In genomic region chr5:139657363-139658321, GRCh38 we compare ENCODE assay signal across 7 cellular contexts. TPM values are rescaled to one million over a fixed set of nuclear protein-coding genes. Genes with fewer than 3 reads are reported as not detected.
A peak's percentile ranks its signal among the peaks of the same experiment; 100 is the strongest.
DNase-seq lines count a peak whose midpoint lies in the region; ATAC-seq, FAIRE-seq and TF ChIP-seq lines count a peak whose summit lies in the region.

No MANE protein-coding gene starts in this region.

- peak overlapping the region; percentile 93 for H2AK9ac ChIP-seq in IMR-90 (replicated peaks; ENCODE audit: low read depth, low read length, poor library complexity)

- H3K27ac ChIP-seq in IMR-90 (ENCODE audit: insufficient read depth, low read length) (peak overlapping the region; percentile 95), ascending aorta (peak overlapping the region; percentile 96), lung (ENCODE audit: low read depth in 1 of 2, low read length in 1 of 2) (peak overlapping the region; percentile 87 to 88), tibial artery (peak overlapping the region; percentile 88 to 94), H9 (ENCODE audit: insufficient read length, low read depth, low read length) (no peak overlapping the region)

- no peak overlapping the region for H2BK12ac ChIP-seq in H9 (ENCODE audit: insufficient read length, low read depth, low read length)

- H3K9ac ChIP-seq in IMR-90 (ENCODE audit: low read depth, low read length), result no peak overlapping the region
- H3K9ac ChIP-seq in H9 (ENCODE audit: extremely low read depth, insufficient read length, low read length), result no peak overlapping the region

- no peaks in the 10 kb centered on the region for H3K27me3 ChIP-seq in IMR-90 (ENCODE audit: control insufficient read depth, insufficient read depth, low read length)
- H3K27me3 ChIP-seq in ascending aorta, result no peaks in the 10 kb centered on the region
- H3K27me3 ChIP-seq in lung (ENCODE audit: control insufficient read depth, insufficient read depth), result no peaks in the 10 kb centered on the region
- H3K27me3 ChIP-seq in tibial artery, result no peaks in the 10 kb centered on the region
- H3K27me3 ChIP-seq in H9 (ENCODE audit: insufficient read depth, low read length), result no peaks in the 10 kb centered on the region

- POLR2A ChIA-PET in IMR-90 (lab: Charles Lee; ENCODE audit: unreplicated experiment), result no interaction called here

- H4K20me1 ChIP-seq in IMR-90 (ENCODE audit: insufficient read depth, low read length) (peaks cover 8% of the 10 kb centered on the region; the same call in 1 of the 2 replicates), H9 (ENCODE audit: control insufficient read depth, insufficient read depth, insufficient read length) (peaks cover 9% of the 10 kb centered on the region)

- H2AFZ ChIP-seq in IMR-90 (replicated peaks; ENCODE audit: low read length, poor library complexity) (peak overlapping the region; percentile 68), H9 (ENCODE audit: low read length) (no peak overlapping the region)

- H3K9me1 ChIP-seq in IMR-90 (ENCODE audit: insufficient read depth, low read length), result peaks cover 51% of the 10 kb centered on the region

- peak overlapping the region; percentile 95 for H4K91ac ChIP-seq in IMR-90 (ENCODE audit: insufficient read depth, low read depth, low read length)
- no peak overlapping the region for H4K91ac ChIP-seq in H9 (ENCODE audit: insufficient read length, low read depth, low read length)

- H2BK15ac ChIP-seq in IMR-90 (ENCODE audit: low read depth, low read length) (peak overlapping the region; percentile 92; the same call in 2 of the 3 replicates), H9 (ENCODE audit: low read depth, low read length) (no peak overlapping the region)

- CTCF ChIA-PET in IMR-90 (lab: Yijun Ruan, JAX), result no interaction called here

- no peak for TF ChIP-seq POLR2A in IMR-90 (IDR thresholded peaks at IDR 0.05; ENCODE audit: low read depth, low read length)

- peak overlapping the region; percentile 15 to 91; a peak in 3 of 4 replicates for H4K8ac ChIP-seq in IMR-90 (ENCODE audit: low read depth in 2 of 2, low read length in 2 of 2)
- no peak overlapping the region for H4K8ac ChIP-seq in H9 (replicated peaks; ENCODE audit: insufficient read length, low read depth, low read length)

- H2BK20ac ChIP-seq in IMR-90 (ENCODE audit: low read depth, low read length) (peak overlapping the region; percentile 93), H9 (ENCODE audit: low read depth, low read length, poor library complexity, severe bottlenecking) (no peak overlapping the region)

- H2AK5ac ChIP-seq in IMR-90 (ENCODE audit: low read depth, low read length), result peak overlapping the region; percentile 96
- H2AK5ac ChIP-seq in H9 (ENCODE audit: insufficient read length, low read length), result no peak overlapping the region

- H3K23me2 ChIP-seq in H9 (ENCODE audit: insufficient read length, low read depth, low read length, poor library complexity, severe bottlenecking), result peaks cover 4% of the 10 kb centered on the region

- in situ Hi-C loops in IMR-90 (cut with MboI; ENCODE audit: low sequenced_read_pairs) (no loop called here), GM13977 (cut with MboI; ENCODE audit: low pct_unique_long_range_greater_than_20kb, low sequenced_read_pairs, unreplicated experiment) (no loop called here)

- peak overlapping the region; percentile 87 for H3K14ac ChIP-seq in IMR-90 (replicated peaks; ENCODE audit: low read depth, low read length)
- H3K14ac ChIP-seq in H9 (ENCODE audit: insufficient read depth, low read length), result no peak overlapping the region

- H3K36me3 ChIP-seq in IMR-90 (ENCODE audit: control insufficient read depth, insufficient read depth, low read length) (no peaks in the 10 kb centered on the region), ascending aorta (no peaks in the 10 kb centered on the region), lung (ENCODE audit: control insufficient read depth in 2 of 2, insufficient read depth in 2 of 2, low read length in 2 of 2) (no peaks in the 10 kb centered on the region), tibial artery (no peaks in the 10 kb centered on the region)

- H3K18ac ChIP-seq in IMR-90 (ENCODE audit: low read depth, low read length) (peak overlapping the region; percentile 58), H9 (ENCODE audit: insufficient read length, low read depth, low read length) (no peak overlapping the region)

- DNase-seq in IMR-90, result no peak
- no peak for DNase-seq in ascending aorta (ENCODE audit: low spot score in 2 of 2)
- no peak for DNase-seq in lung (ENCODE audit: low spot score)
- no peak for DNase-seq in tibial artery
- no peak for DNase-seq in GM13977 (ENCODE audit: low spot score)
- no peak for DNase-seq in H9
- no peak for DNase-seq in D721Med (ENCODE audit: insufficient read length, low spot score)

- H3K4me1 ChIP-seq in IMR-90 (ENCODE audit: control insufficient read depth, insufficient read depth, low read length) (peaks cover 76% of the 10 kb centered on the region), ascending aorta (peaks cover 70 to 87% of the 10 kb centered on the region in 2 donors), lung (ENCODE audit: control insufficient read depth in 2 of 2, insufficient read depth in 2 of 2, low read length in 2 of 2) (peaks cover 32 to 70% of the 10 kb centered on the region in 2 donors), tibial artery (peaks cover 11 to 100% (median 96%) of the 10 kb centered on the region in 4 donors), H9 (ENCODE audit: insufficient read depth, low read length) (peaks cover 42% of the 10 kb centered on the region)

- no peak for ATAC-seq in IMR-90 (ENCODE audit: low read depth)
- no peak for ATAC-seq in lung (ENCODE audit: insufficient read depth, low FRiP score)

- dilution Hi-C loops in IMR-90 (cut with HindIII; ENCODE audit: low sequenced_read_pairs, unreplicated experiment), result no loop called here

- no peaks in the 10 kb centered on the region for H3K27me3 Mint-ChIP-seq in H9 (ENCODE audit: low read depth)

- H3K79me2 ChIP-seq in H9 (ENCODE audit: insufficient read depth, low read length), result peaks cover 73% of the 10 kb centered on the region; the same call in 1 of the 2 replicates

- H3K9me3 ChIP-seq in IMR-90 (ENCODE audit: control insufficient read depth, insufficient read depth, low read length) (no peaks in the 10 kb centered on the region), ascending aorta (no peaks in the 10 kb centered on the region), lung (ENCODE audit: control insufficient read depth in 2 of 2, insufficient read depth in 1 of 2, low read length in 1 of 2) (no peaks in the 10 kb centered on the region), tibial artery (no peaks in the 10 kb centered on the region), H9 (ENCODE audit: control insufficient read depth, low read depth, low read length) (no peaks in the 10 kb centered on the region)

- H2BK120ac ChIP-seq in IMR-90 (ENCODE audit: low read depth, low read length) (peak overlapping the region; percentile 78), H9 (ENCODE audit: low read depth, low read length, poor library complexity, severe bottlenecking) (no peak overlapping the region)

- peak overlapping the region; percentile 38; the same call in 1 of the 2 replicates for H3K56ac ChIP-seq in IMR-90 (ENCODE audit: extremely low read depth, insufficient read depth, low read length)
- no peak overlapping the region for H3K56ac ChIP-seq in H9 (ENCODE audit: insufficient read length, low read depth, low read length)

- H3K4me3 ChIP-seq in IMR-90 (ENCODE audit: insufficient read depth, low read depth, low read length) (no peak overlapping the region), ascending aorta (peak overlapping the region in 1 of 2 donors; percentile 25), lung (no peak overlapping the region), tibial artery (no peak overlapping the region)

- BruUV-seq in IMR-90 (replicated peaks; lab: Mats Ljungman, UMichigan), result no TSS peak

- H3K79me1 ChIP-seq in IMR-90 (ENCODE audit: low read depth in 1 of 2, low read length in 2 of 2) (peaks cover 39 to 90% of the 10 kb centered on the region in 2 experiments), H9 (ENCODE audit: insufficient read depth, low read depth, low read length, poor library complexity, severe bottlenecking) (peaks cover 23% of the 10 kb centered on the region)

- no peak for FAIRE-seq in D721Med (lab: Jason Lieb, UNC)

- TF ChIP-seq RAD21 in IMR-90 (IDR thresholded peaks at IDR 0.05; ENCODE audit: low read length), result no peak

- peak overlapping the region in 1 of 3 experiments; percentile 56; a peak in 4 of 7 replicates for H3K27ac Mint-ChIP-seq in H9

- H3K4ac ChIP-seq in IMR-90 (ENCODE audit: low read depth, low read length) (peak overlapping the region; percentile 90), H9 (ENCODE audit: low read depth, low read length) (no peak overlapping the region)

- H3K36me3 Mint-ChIP-seq in H9 (ENCODE audit: insufficient read depth in 1 of 3, low read depth in 3 of 3), result peaks cover 0 to 10% (median 0%) of the 10 kb centered on the region in 3 experiments; a peak in 2 of 7 replicates

- H3K23ac ChIP-seq in IMR-90 (ENCODE audit: low read depth, low read length), result peak overlapping the region; percentile 86
- H3K23ac ChIP-seq in H9 (ENCODE audit: insufficient read length, low read depth, low read length), result no peak overlapping the region

- no peaks in the 10 kb centered on the region for H3K9me3 Mint-ChIP-seq in H9

- WGBS in IMR-90 (ENCODE audit: extremely low coverage in 2 of 2, insufficient read length in 1 of 2), 2 experiments, result 100% methylated on average over 1 of the region's 12 CpGs; no CpG with 5 or more reads in 1 of the 2 experiments
- 29 to 39% methylated on average over 8 to 12 of the region's 12 CpGs for WGBS in lung, 2 donors
- no CpG with 5 or more reads among the region's 12 CpGs for WGBS in H9 (ENCODE audit: extremely low coverage, insufficient read length, low lambda C conversion rate)

- TF ChIP-seq CTCF in IMR-90 (conservative IDR thresholded peaks at IDR 0.05; ENCODE audit: low read depth, low read length) (no peak), ascending aorta (IDR thresholded peaks at IDR 0.05) (no peak), lung (IDR thresholded peaks at IDR 0.05; ENCODE audit: control extremely low read depth, extremely low read depth) (no peak), tibial artery (IDR thresholded peaks at IDR 0.05) (no peak), GM13977 (IDR thresholded peaks at IDR 0.05; ENCODE audit: extremely low read depth, insufficient read depth, missing control alignments) (no peak), H9 (conservative IDR thresholded peaks at IDR 0.05) (no peak), D721Med (IDR thresholded peaks at IDR 0.05; ENCODE audit: insufficient read depth, missing control alignments) (no peak)

- H3K4me2 ChIP-seq in IMR-90 (ENCODE audit: low read depth, low read length), result peak overlapping the region; percentile 33; the same call in 1 of the 2 replicates
- H3K4me2 ChIP-seq in H9 (ENCODE audit: insufficient read depth, insufficient read length, low read length), result no peak overlapping the region

- peaks cover 66 to 79% of the 10 kb centered on the region in 2 experiments for H3K4me1 Mint-ChIP-seq in H9

- no peak overlapping the region for H3T11ph ChIP-seq in H9 (ENCODE audit: low read length)

- peak overlapping the region in 1 of 2 experiments; percentile 15; a peak in 2 of 5 replicates for H3K4me3 Mint-ChIP-seq in H9

- intact Hi-C loops in IMR-90 (cut with micrococcal nuclease), result loop anchor here (2.0 kb wide), 1 partner anchor 39 kb away; no protein-coding TSS in a partner anchor
- intact Hi-C loops in ascending aorta (cut with DNase I), result no loop called here
- intact Hi-C loops in tibial artery (cut with DNase I; ENCODE audit: low total_unique reads), result loop anchor here (5.0 kb wide), 1 partner anchor 40 kb away; no protein-coding TSS in a partner anchor

- H4K5ac ChIP-seq in IMR-90 (ENCODE audit: low read depth, low read length), result peak overlapping the region; percentile 76
- H4K5ac ChIP-seq in H9 (ENCODE audit: insufficient read length, low read depth, low read length), result no peak overlapping the region

- peak overlapping the region; percentile 99 for H2BK5ac ChIP-seq in IMR-90 (ENCODE audit: low read depth, low read length, poor library complexity, severe bottlenecking)
- H2BK5ac ChIP-seq in H9 (ENCODE audit: insufficient read length, low read length), result no peak overlapping the region

RNA-seq across cellular contexts. Expression of gene CXXC5, which starts 9.5 kb away (rescaled TPM):
- total RNA-seq in IMR-90 (2012; rRNA removed) (24.9 and 30.8 TPM in 2 replicates), ascending aorta (41.9 TPM), lung (10 to 100 TPM; 26.5 to 39.8 TPM), H9 (2021) (105 and 107 TPM in 2 replicates)
- polyA plus RNA-seq in IMR-90 (2012; rRNA removed) (35.7 and 38.8 TPM in 2 replicates), lung (10 to 100 TPM; 20.7 to 23.5 TPM)
- 34.7 and 72.2 TPM in 2 replicates for polyA plus RNA-seq in IMR-90 (2012; cell fraction: cytosol; rRNA removed)
- 24.5 and 60.8 TPM in 2 replicates for polyA plus RNA-seq in IMR-90 (2012; cell fraction: nucleus; rRNA removed; ENCODE audit: low replicate concordance)
